In the genomic region with DNA sequence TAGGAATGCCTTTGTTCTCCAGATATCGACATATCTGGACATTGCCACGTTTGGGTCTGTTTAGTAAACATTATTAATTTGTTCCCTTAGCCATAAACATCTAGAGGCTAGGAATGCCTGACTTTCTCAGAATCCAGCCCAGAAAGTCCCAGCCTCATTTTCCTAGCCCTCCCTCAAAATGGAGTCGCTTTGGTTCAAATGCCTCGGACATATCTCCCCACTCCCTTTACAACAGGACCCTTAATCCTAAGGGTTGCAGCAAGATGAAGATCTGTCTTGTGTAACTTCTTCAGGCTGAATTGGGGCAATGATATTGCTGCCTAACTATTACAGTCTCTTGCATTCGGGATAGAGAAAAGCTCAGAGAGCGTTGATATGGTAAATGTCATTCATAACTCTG, we compare ENCODE assay signal across 1 cellular context.
A peak's percentile ranks its signal among the peaks of the same experiment; 100 is the strongest.
TF ChIP-seq lines count a peak whose summit lies in the region.

No MANE protein-coding gene starts in this region.

TF ChIP-seq in K562, 482 proteins besides CTCF, POLR2A, EP300 and RAD21 (continued from another document and continues in another):
- TF ChIP-seq, protein P1, sequence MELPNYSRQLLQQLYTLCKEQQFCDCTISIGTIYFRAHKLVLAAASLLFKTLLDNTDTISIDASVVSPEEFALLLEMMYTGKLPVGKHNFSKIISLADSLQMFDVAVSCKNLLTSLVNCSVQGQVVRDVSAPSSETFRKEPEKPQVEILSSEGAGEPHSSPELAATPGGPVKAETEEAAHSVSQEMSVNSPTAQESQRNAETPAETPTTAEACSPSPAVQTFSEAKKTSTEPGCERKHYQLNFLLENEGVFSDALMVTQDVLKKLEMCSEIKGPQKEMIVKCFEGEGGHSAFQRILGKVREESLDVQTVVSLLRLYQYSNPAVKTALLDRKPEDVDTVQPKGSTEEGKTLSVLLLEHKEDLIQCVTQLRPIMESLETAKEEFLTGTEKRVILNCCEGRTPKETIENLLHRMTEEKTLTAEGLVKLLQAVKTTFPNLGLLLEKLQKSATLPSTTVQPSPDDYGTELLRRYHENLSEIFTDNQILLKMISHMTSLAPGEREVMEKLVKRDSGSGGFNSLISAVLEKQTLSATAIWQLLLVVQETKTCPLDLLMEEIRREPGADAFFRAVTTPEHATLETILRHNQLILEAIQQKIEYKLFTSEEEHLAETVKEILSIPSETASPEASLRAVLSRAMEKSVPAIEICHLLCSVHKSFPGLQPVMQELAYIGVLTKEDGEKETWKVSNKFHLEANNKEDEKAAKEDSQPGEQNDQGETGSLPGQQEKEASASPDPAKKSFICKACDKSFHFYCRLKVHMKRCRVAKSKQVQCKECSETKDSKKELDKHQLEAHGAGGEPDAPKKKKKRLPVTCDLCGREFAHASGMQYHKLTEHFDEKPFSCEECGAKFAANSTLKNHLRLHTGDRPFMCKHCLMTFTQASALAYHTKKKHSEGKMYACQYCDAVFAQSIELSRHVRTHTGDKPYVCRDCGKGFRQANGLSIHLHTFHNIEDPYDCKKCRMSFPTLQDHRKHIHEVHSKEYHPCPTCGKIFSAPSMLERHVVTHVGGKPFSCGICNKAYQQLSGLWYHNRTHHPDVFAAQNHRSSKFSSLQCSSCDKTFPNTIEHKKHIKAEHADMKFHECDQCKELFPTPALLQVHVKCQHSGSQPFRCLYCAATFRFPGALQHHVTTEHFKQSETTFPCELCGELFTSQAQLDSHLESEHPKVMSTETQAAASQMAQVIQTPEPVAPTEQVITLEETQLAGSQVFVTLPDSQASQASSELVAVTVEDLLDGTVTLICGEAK (IDR thresholded peaks at IDR 0.05), result no peak
- TF ChIP-seq, protein P1 (CRISPR knock-in tag; IDR thresholded peaks at IDR 0.05), result no peak
- TF ChIP-seq POLR2H (tag; IDR thresholded peaks at IDR 0.05; ENCODE audit: low read depth) (peak; percentile 52; the same call in 1 of the 2 replicates), TEAD4 (IDR thresholded peaks at IDR 0.05; ENCODE audit: low read length) (no peak), TEAD4 (CRISPR knock-in tag; IDR thresholded peaks at IDR 0.05; ENCODE audit: borderline replicate concordance) (no peak), RHOXF2B (CRISPR knock-in tag; conservative IDR thresholded peaks at IDR 0.05) (peak; percentile 96), SIRT6 (IDR thresholded peaks at IDR 0.05; ENCODE audit: low read depth, low read length) (no peak), U2AF2 (optimal IDR thresholded peaks at IDR 0.05; ENCODE audit: low read depth, low read length) (no peak), NCOA4 (IDR thresholded peaks at IDR 0.05; ENCODE audit: partially characterized antibody) (no peak), ZNF586 (CRISPR knock-in tag; conservative IDR thresholded peaks at IDR 0.05) (no peak), NCOA1 (IDR thresholded peaks at IDR 0.05; ENCODE audit: low read depth) (no peak), ZNF140 (CRISPR knock-in tag; IDR thresholded peaks at IDR 0.05) (no peak), MECOM (CRISPR knock-in tag; IDR thresholded peaks at IDR 0.05) (peak; percentile 86), ZBTB7A (IDR thresholded peaks at IDR 0.05; ENCODE audit: borderline replicate concordance, control insufficient read depth, low read depth, low read length) (no peak), CBX1 (IDR thresholded peaks at IDR 0.05; ENCODE audit: low read depth) (no peak), SETDB1 (IDR thresholded peaks at IDR 0.05; ENCODE audit: low read length) (no peak), ESRRA (IDR thresholded peaks at IDR 0.05; ENCODE audit: borderline replicate concordance, low read depth) (no peak), MCM5 (IDR thresholded peaks at IDR 0.05; ENCODE audit: low read depth) (no peak), SRSF3 (IDR thresholded peaks at IDR 0.05; ENCODE audit: insufficient read depth, low read length) (no peak), ZNF121 (CRISPR knock-in tag; conservative IDR thresholded peaks at IDR 0.05) (no peak), PTTG1 (tag; IDR thresholded peaks at IDR 0.05; ENCODE audit: low read depth) (peak; percentile 94), SMARCC2 (IDR thresholded peaks at IDR 0.05; ENCODE audit: low read depth) (no peak), SAP30 (IDR thresholded peaks at IDR 0.05; ENCODE audit: borderline replicate concordance, insufficient read depth, low read depth, low read length, poor library complexity, severe bottlenecking) (no peak), HDAC1 (IDR thresholded peaks at IDR 0.05) (no peak), GTF2E2 (tag; IDR thresholded peaks at IDR 0.05) (no peak), TEAD1 (CRISPR knock-in tag; IDR thresholded peaks at IDR 0.05) (peak in 1 of 2 experiments; percentile 93; a peak in 2 of 4 replicates), WHSC1 (IDR thresholded peaks at IDR 0.05; ENCODE audit: low read length) (no peak), C11orf30 (IDR thresholded peaks at IDR 0.05; ENCODE audit: low read depth) (no peak), ILK (tag; IDR thresholded peaks at IDR 0.05; ENCODE audit: borderline replicate concordance, low read depth) (peak; percentile 80), ZNF384 (IDR thresholded peaks at IDR 0.05; ENCODE audit: low read depth, low read length) (no peak), ZNF77 (CRISPR knock-in tag; IDR thresholded peaks at IDR 0.05) (no peak), SMARCE1 (IDR thresholded peaks at IDR 0.05) (no peak), IFI16 (CRISPR knock-in tag; IDR thresholded peaks at IDR 0.05) (no peak)
- TF ChIP-seq, protein P2, sequence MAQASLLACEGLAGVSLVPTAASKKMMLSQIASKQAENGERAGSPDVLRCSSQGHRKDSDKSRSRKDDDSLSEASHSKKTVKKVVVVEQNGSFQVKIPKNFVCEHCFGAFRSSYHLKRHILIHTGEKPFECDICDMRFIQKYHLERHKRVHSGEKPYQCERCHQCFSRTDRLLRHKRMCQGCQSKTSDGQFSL (CRISPR knock-in tag; IDR thresholded peaks at IDR 0.05), result no peak
- TF ChIP-seq, protein P2 (tag; IDR thresholded peaks at IDR 0.05), result peak in 1 of 2 experiments; percentile 95; a peak in 2 of 4 replicates
- TF ChIP-seq, protein P3, sequence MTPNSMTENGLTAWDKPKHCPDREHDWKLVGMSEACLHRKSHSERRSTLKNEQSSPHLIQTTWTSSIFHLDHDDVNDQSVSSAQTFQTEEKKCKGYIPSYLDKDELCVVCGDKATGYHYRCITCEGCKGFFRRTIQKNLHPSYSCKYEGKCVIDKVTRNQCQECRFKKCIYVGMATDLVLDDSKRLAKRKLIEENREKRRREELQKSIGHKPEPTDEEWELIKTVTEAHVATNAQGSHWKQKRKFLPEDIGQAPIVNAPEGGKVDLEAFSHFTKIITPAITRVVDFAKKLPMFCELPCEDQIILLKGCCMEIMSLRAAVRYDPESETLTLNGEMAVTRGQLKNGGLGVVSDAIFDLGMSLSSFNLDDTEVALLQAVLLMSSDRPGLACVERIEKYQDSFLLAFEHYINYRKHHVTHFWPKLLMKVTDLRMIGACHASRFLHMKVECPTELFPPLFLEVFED (CRISPR knock-in tag; conservative IDR thresholded peaks at IDR 0.05), result peak; percentile 93
- TF ChIP-seq, protein P4, sequence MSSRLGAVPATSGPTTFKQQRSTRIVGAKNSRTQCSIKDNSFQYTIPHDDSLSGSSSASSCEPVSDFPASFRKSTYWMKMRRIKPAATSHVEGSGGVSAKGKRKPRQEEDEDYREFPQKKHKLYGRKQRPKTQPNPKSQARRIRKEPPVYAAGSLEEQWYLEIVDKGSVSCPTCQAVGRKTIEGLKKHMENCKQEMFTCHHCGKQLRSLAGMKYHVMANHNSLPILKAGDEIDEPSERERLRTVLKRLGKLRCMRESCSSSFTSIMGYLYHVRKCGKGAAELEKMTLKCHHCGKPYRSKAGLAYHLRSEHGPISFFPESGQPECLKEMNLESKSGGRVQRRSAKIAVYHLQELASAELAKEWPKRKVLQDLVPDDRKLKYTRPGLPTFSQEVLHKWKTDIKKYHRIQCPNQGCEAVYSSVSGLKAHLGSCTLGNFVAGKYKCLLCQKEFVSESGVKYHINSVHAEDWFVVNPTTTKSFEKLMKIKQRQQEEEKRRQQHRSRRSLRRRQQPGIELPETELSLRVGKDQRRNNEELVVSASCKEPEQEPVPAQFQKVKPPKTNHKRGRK (tag; IDR thresholded peaks at IDR 0.05), result no peak
- TF ChIP-seq, protein P5, sequence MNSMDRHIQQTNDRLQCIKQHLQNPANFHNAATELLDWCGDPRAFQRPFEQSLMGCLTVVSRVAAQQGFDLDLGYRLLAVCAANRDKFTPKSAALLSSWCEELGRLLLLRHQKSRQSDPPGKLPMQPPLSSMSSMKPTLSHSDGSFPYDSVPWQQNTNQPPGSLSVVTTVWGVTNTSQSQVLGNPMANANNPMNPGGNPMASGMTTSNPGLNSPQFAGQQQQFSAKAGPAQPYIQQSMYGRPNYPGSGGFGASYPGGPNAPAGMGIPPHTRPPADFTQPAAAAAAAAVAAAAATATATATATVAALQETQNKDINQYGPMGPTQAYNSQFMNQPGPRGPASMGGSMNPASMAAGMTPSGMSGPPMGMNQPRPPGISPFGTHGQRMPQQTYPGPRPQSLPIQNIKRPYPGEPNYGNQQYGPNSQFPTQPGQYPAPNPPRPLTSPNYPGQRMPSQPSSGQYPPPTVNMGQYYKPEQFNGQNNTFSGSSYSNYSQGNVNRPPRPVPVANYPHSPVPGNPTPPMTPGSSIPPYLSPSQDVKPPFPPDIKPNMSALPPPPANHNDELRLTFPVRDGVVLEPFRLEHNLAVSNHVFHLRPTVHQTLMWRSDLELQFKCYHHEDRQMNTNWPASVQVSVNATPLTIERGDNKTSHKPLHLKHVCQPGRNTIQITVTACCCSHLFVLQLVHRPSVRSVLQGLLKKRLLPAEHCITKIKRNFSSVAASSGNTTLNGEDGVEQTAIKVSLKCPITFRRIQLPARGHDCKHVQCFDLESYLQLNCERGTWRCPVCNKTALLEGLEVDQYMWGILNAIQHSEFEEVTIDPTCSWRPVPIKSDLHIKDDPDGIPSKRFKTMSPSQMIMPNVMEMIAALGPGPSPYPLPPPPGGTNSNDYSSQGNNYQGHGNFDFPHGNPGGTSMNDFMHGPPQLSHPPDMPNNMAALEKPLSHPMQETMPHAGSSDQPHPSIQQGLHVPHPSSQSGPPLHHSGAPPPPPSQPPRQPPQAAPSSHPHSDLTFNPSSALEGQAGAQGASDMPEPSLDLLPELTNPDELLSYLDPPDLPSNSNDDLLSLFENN (IDR thresholded peaks at IDR 0.05; ENCODE audit: low read depth in 2 of 2, low read length in 2 of 2), result no peak
- TF ChIP-seq, protein P6, sequence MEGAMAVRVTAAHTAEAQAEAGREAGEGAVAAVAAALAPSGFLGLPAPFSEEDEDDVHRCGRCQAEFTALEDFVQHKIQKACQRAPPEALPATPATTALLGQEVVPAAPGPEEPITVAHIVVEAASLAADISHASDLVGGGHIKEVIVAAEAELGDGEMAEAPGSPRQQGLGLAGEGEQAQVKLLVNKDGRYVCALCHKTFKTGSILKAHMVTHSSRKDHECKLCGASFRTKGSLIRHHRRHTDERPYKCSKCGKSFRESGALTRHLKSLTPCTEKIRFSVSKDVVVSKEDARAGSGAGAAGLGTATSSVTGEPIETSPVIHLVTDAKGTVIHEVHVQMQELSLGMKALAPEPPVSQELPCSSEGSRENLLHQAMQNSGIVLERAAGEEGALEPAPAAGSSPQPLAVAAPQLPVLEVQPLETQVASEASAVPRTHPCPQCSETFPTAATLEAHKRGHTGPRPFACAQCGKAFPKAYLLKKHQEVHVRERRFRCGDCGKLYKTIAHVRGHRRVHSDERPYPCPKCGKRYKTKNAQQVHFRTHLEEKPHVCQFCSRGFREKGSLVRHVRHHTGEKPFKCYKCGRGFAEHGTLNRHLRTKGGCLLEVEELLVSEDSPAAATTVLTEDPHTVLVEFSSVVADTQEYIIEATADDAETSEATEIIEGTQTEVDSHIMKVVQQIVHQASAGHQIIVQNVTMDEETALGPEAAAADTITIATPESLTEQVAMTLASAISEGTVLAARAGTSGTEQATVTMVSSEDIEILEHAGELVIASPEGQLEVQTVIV (CRISPR knock-in tag; IDR thresholded peaks at IDR 0.05; ENCODE audit: borderline replicate concordance), result peak; percentile 86
- TF ChIP-seq, protein P7, sequence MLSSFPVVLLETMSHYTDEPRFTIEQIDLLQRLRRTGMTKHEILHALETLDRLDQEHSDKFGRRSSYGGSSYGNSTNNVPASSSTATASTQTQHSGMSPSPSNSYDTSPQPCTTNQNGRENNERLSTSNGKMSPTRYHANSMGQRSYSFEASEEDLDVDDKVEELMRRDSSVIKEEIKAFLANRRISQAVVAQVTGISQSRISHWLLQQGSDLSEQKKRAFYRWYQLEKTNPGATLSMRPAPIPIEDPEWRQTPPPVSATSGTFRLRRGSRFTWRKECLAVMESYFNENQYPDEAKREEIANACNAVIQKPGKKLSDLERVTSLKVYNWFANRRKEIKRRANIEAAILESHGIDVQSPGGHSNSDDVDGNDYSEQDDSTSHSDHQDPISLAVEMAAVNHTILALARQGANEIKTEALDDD (IDR thresholded peaks at IDR 0.05), result no peak
- TF ChIP-seq, protein P8, sequence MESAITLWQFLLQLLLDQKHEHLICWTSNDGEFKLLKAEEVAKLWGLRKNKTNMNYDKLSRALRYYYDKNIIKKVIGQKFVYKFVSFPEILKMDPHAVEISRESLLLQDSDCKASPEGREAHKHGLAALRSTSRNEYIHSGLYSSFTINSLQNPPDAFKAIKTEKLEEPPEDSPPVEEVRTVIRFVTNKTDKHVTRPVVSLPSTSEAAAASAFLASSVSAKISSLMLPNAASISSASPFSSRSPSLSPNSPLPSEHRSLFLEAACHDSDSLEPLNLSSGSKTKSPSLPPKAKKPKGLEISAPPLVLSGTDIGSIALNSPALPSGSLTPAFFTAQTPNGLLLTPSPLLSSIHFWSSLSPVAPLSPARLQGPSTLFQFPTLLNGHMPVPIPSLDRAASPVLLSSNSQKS (CRISPR knock-in tag; IDR thresholded peaks at IDR 0.05), result peak; percentile 86
